ENCODE assay signal across 8 cellular contexts in genomic region chr15:79853492-79854328, GRCh38. TPM values are rescaled to one million over a fixed set of nuclear protein-coding genes. Genes with fewer than 3 reads are reported as not detected.
DNase-seq lines count a peak whose midpoint lies in the region; ATAC-seq and TF ChIP-seq lines count a peak whose summit lies in the region.

No MANE protein-coding gene starts in this region.

- H3K36me3 Mint-ChIP-seq in activated CD4-positive, alpha-beta T cell treated with anti-CD3 and anti-CD28 coated beads, Interleukin-2, amount 10 ng/mL, durations not matched to agents 24 days and 14 days (ENCODE audit: low read depth) = peaks cover 13% of the 10 kb centered on the region

- no peak overlapping the region for H3K27ac Mint-ChIP-seq in activated CD4-positive, alpha-beta T cell treated with anti-CD3 and anti-CD28 coated beads, Interleukin-2, amount 10 ng/mL, durations not matched to agents 24 days and 14 days

- DNase-seq in AG04450 (ENCODE audit: low read depth, low spot score) = peak; percentile 81
- DNase-seq in NCI-H460 (ENCODE audit: extremely low read depth, low read depth) = peak; percentile 73
- DNase-seq in activated CD4-positive, alpha-beta T cell treated with anti-CD3 and anti-CD28 coated beads, Interleukin-2, amount 10 ng/mL, durations not matched to agents 24 days and 14 days = peak; percentile 88
- peak; percentile 89 for DNase-seq in dermis blood vessel endothelial cell
- peak; percentile 77 to 86 for DNase-seq in lung microvascular endothelial cell (ENCODE audit: low read depth in 2 of 2)
- DNase-seq in stimulated activated CD8-positive, alpha-beta memory T cell treated with anti-CD3 and anti-CD28 coated beads, Interleukin-15, amount 100 ng/mL, for 4 hours (ENCODE audit: low read depth in 2 of 2) = peak; percentile 26 to 36

- CTCF ChIA-PET in AG04450 (lab: Charles Lee) = interaction anchor here (0.5 to 11.5 kb wide), 71 partner anchors 10 to 543 kb away, joined by 3 to 388 read pairs (median 4); partner anchors contain the start of gene TMED3

- no peaks in the 10 kb centered on the region for H3K9me3 Mint-ChIP-seq in activated CD4-positive, alpha-beta T cell treated with anti-CD3 and anti-CD28 coated beads, Interleukin-2, amount 10 ng/mL, durations not matched to agents 24 days and 14 days

- no peaks in the 10 kb centered on the region for H3K27me3 ChIP-seq in AG04450 (ENCODE audit: control insufficient read depth, insufficient read depth, low read length)

- ATAC-seq in GM18511 (IDR thresholded peaks at IDR 0.05; ENCODE audit: unreplicated experiment) (peak; percentile 81), HG03103 (IDR thresholded peaks at IDR 0.05; ENCODE audit: low read depth, unreplicated experiment) (peak; percentile 93)

- H3K27ac ChIP-seq in AG04450 (ENCODE audit: low read depth, low read length) = no peak overlapping the region

- peak; percentile 99 for TF ChIP-seq CTCF in AG04450 (IDR thresholded peaks at IDR 0.05; ENCODE audit: low read depth, low read length)

- H3K27me3 Mint-ChIP-seq in activated CD4-positive, alpha-beta T cell treated with anti-CD3 and anti-CD28 coated beads, Interleukin-2, amount 10 ng/mL, durations not matched to agents 24 days and 14 days = no peaks in the 10 kb centered on the region

- POLR2A ChIA-PET in AG04450 (lab: Yijun Ruan, JAX) = interaction anchor here (1.3 kb wide), 1 partner anchor 473 kb away, joined by 6 read pairs; no protein-coding TSS in a partner anchor

- intact Hi-C loops in activated CD4-positive, alpha-beta T cell treated with anti-CD3 and anti-CD28 coated beads, Interleukin-2, amount 10 ng/mL, durations not matched to agents 24 days and 14 days (cut with micrococcal nuclease) = no loop called here

- H3K4me1 Mint-ChIP-seq in activated CD4-positive, alpha-beta T cell treated with anti-CD3 and anti-CD28 coated beads, Interleukin-2, amount 10 ng/mL, durations not matched to agents 24 days and 14 days = peaks cover 5% of the 10 kb centered on the region

- no peak overlapping the region for H3K4me3 Mint-ChIP-seq in activated CD4-positive, alpha-beta T cell treated with anti-CD3 and anti-CD28 coated beads, Interleukin-2, amount 10 ng/mL, durations not matched to agents 24 days and 14 days

- H3K4me3 ChIP-seq in AG04450 (ENCODE audit: low read depth, low read length) = no peak overlapping the region

- no peaks in the 10 kb centered on the region for H3K9me3 ChIP-seq in AG04450 (ENCODE audit: control insufficient read depth, insufficient read depth, low read length)

RNA-seq across cellular contexts. Expression of gene MTHFS, which starts 43.1 kb away (rescaled TPM):
- 19.0 and 20.0 TPM in 2 replicates for polyA plus RNA-seq in AG04450 (2011; rRNA removed)
- polyA minus RNA-seq in AG04450 (2011; rRNA and poly(A)+ RNA removed) = 4.5 and 4.7 TPM in 2 replicates
- total RNA-seq in NCI-H460 (2014; rRNA removed; shearing (Covaris generic)) = 26.0 and 34.5 TPM in 2 replicates
- 21.6 and 33.1 TPM in 2 replicates for polyA plus RNA-seq in NCI-H460 (2014; cell fraction: nucleus; rRNA removed)
- 34.5 and 35.3 TPM in 2 replicates for total RNA-seq in activated CD4-positive, alpha-beta T cell treated with anti-CD3 and anti-CD28 coated beads, Interleukin-2, amount 10 ng/mL, durations not matched to agents 24 days and 14 days
- total RNA-seq in dermis blood vessel endothelial cell (8.7 and 13.1 TPM in 2 replicates), lung microvascular endothelial cell (13.9 and 16.1 TPM in 2 replicates)

Comparison
In these comparisons a context has a peak if more than half of its experiments do, and no peak if none do; other contexts are left out.
1. DNase-seq: peak in every context shown above with its lines; median percentile 89 in dermis blood vessel endothelial cell; 88 in activated CD4-positive, alpha-beta T cell treated with anti-CD3 and anti-CD28 coated beads, Interleukin-2, amount 10 ng/mL, durations not matched to agents 24 days and 14 days; 82 in lung microvascular endothelial cell; 81 in AG04450; 73 in NCI-H460; 31 in stimulated activated CD8-positive, alpha-beta memory T cell treated with anti-CD3 and anti-CD28 coated beads, Interleukin-15, amount 100 ng/mL, for 4 hours.